ENCODE assay signal across 2 cellular contexts in genomic region chr11:68017858-68018729, GRCh38.
TF ChIP-seq lines count a peak whose summit lies in the region.

No MANE protein-coding gene starts in this region.

TF ChIP-seq in A549, 52 proteins besides CTCF, POLR2A, EP300 and RAD21:
- TF ChIP-seq TFCP2L1 (CRISPR knock-in tag; IDR thresholded peaks at IDR 0.05) (0 out of 2 replicates have a peak, but pooled peaks have one; percentile 30), JUN (IDR thresholded peaks at IDR 0.05) (peak in 1 of 2 experiments; percentile 51; a peak in 2 of 5 replicates), EHMT2 (IDR thresholded peaks at IDR 0.05; ENCODE audit: low read depth) (no peak), RNF2 (IDR thresholded peaks at IDR 0.05; ENCODE audit: borderline replicate concordance, low read depth) (no peak), EHF (CRISPR knock-in tag; IDR thresholded peaks at IDR 0.05) (no peak), RFX5 (IDR thresholded peaks at IDR 0.05) (no peak), MAX (IDR thresholded peaks at IDR 0.05) (no peak), GATA3 (IDR thresholded peaks at IDR 0.05; ENCODE audit: borderline replicate concordance) (no peak), PBX3 (IDR thresholded peaks at IDR 0.05) (peak; percentile 39), POLR2AphosphoS2 (conservative IDR thresholded peaks at IDR 0.05; ENCODE audit: low read length) (no peak)

TF ChIP-seq in K562, 482 proteins besides CTCF, POLR2A, EP300 and RAD21:
- no peak for TF ChIP-seq JUNB (CRISPR knock-in tag; conservative IDR thresholded peaks at IDR 0.05)
- TF ChIP-seq FIP1L1 (IDR thresholded peaks at IDR 0.05; ENCODE audit: low read depth, low read length, poor library complexity, severe bottlenecking) = no peak
- TF ChIP-seq THRA (IDR thresholded peaks at IDR 0.05) = no peak
- no peak for TF ChIP-seq ZNF518B (CRISPR knock-in tag; IDR thresholded peaks at IDR 0.05)
- TF ChIP-seq ELF1 (tag; IDR thresholded peaks at IDR 0.05) = no peak
- no peak for TF ChIP-seq TCF3 (CRISPR knock-in tag; IDR thresholded peaks at IDR 0.05)
- TF ChIP-seq TEAD1 (CRISPR knock-in tag; IDR thresholded peaks at IDR 0.05) = no peak
- TF ChIP-seq ZNF24 (IDR thresholded peaks at IDR 0.05) = peak; percentile 67; the same call in 1 of the 2 replicates
TF ChIP-seq in K562: peak in this region for 1.
